9 cellular contexts compared by ENCODE assay signal in genomic region chr6:145809211-145809610, GRCh38. TPM values are rescaled to one million over a fixed set of nuclear protein-coding genes. Genes with fewer than 3 reads are reported as not detected.
DNase-seq lines count a peak whose midpoint lies in the region; ATAC-seq lines count a peak whose summit lies in the region.
"Had no signal": no experiment of that assay in that cellular context is flagged by ENCODE, and none has a peak within 500 bp of the region (broad histone marks: within the 10 kb centered on the region; RNA-seq: fewer than 3 reads in every experiment).

No MANE protein-coding gene starts in this region.

- H3K36me3 Mint-ChIP-seq in stimulated activated naive B cell treated with anti-CD40 and anti-IgM and Interleukin-4, amounts not matched to agents 10 μg/mL and 1 μg/mL and 100 μg/mL, for 72 hours, result peaks cover 20 to 31% of the 10 kb centered on the region in 2 donors

- peak; percentile 19 for DNase-seq in LHCN-M2 (ENCODE audit: low read depth)
- DNase-seq in stimulated activated naive B cell treated with anti-CD40 and anti-IgM and Interleukin-4, amounts not matched to agents 10 μg/mL and 1 μg/mL and 100 μg/mL, for 72 hours, result no peak
- no peak for DNase-seq in G401 (ENCODE audit: low spot score)
- DNase-seq in Ammon's horn (ENCODE audit: low spot score), result no peak
- DNase-seq in cerebellar cortex (ENCODE audit: low spot score), result no peak
- DNase-seq: activated CD8-positive, alpha-beta memory T cell treated with anti-CD3 and anti-CD28 coated beads, Interleukin-2, amount 10 ng/mL, durations not matched to agents 7 days and 5 days; substantia nigra had no signal

- in situ Hi-C loops in G401 (cut with HindIII; ENCODE audit: low sequenced_read_pairs), result no loop called here

- no peaks in the 10 kb centered on the region for H3K27me3 Mint-ChIP-seq in stimulated activated naive B cell treated with anti-CD40 and anti-IgM and Interleukin-4, amounts not matched to agents 10 μg/mL and 1 μg/mL and 100 μg/mL, for 72 hours
- H3K27me3 Mint-ChIP-seq: activated CD8-positive, alpha-beta memory T cell treated with anti-CD3 and anti-CD28 coated beads, Interleukin-2, amount 10 ng/mL, durations not matched to agents 7 days and 5 days had no signal

- ATAC-seq in GM19328 (IDR thresholded peaks at IDR 0.05; ENCODE audit: unreplicated experiment) (peak; percentile 65), HG02840 (IDR thresholded peaks at IDR 0.05; ENCODE audit: low FRiP score, unreplicated experiment) (peak; percentile 46)
- peak; percentile 87 to 94 for ATAC-seq in stimulated activated naive B cell treated with anti-CD40 and anti-IgM and Interleukin-4, amounts not matched to agents 10 μg/mL and 1 μg/mL and 100 μg/mL, for 72 hours (replicated peaks)
- ATAC-seq: activated CD8-positive, alpha-beta memory T cell treated with anti-CD3 and anti-CD28 coated beads, Interleukin-2, amount 10 ng/mL, durations not matched to agents 7 days and 5 days had no signal

- H3K4me3 Mint-ChIP-seq in stimulated activated naive B cell treated with anti-CD40 and anti-IgM and Interleukin-4, amounts not matched to agents 10 μg/mL and 1 μg/mL and 100 μg/mL, for 72 hours, result peak overlapping the region in 1 of 2 donors; percentile 43
- H3K4me3 Mint-ChIP-seq: activated CD8-positive, alpha-beta memory T cell treated with anti-CD3 and anti-CD28 coated beads, Interleukin-2, amount 10 ng/mL, durations not matched to agents 7 days and 5 days had no signal

- peak overlapping the region; percentile 48 for H3K27ac Mint-ChIP-seq in stimulated activated naive B cell treated with anti-CD40 and anti-IgM and Interleukin-4, amounts not matched to agents 10 μg/mL and 1 μg/mL and 100 μg/mL, for 72 hours
- H3K27ac Mint-ChIP-seq: activated CD8-positive, alpha-beta memory T cell treated with anti-CD3 and anti-CD28 coated beads, Interleukin-2, amount 10 ng/mL, durations not matched to agents 7 days and 5 days had no signal

- H3K4me1 Mint-ChIP-seq in stimulated activated naive B cell treated with anti-CD40 and anti-IgM and Interleukin-4, amounts not matched to agents 10 μg/mL and 1 μg/mL and 100 μg/mL, for 72 hours, result peaks cover 15 to 48% of the 10 kb centered on the region in 2 donors

- H3K9me3 Mint-ChIP-seq in stimulated activated naive B cell treated with anti-CD40 and anti-IgM and Interleukin-4, amounts not matched to agents 10 μg/mL and 1 μg/mL and 100 μg/mL, for 72 hours, result no peaks in the 10 kb centered on the region

RNA-seq across cellular contexts. Expression of gene FBXO30, which starts 5.4 kb away (rescaled TPM):
- total RNA-seq in LHCN-M2 (2014; rRNA removed), result 11.0 and 12.2 TPM in 2 replicates
- polyA plus RNA-seq in LHCN-M2 (2012), result 2.9 TPM
- total RNA-seq in G401 (2014; rRNA removed; shearing (Covaris generic)), result 6.3 and 7.7 TPM in 2 replicates
